ENCODE assay signal across 2 cellular contexts in genomic region chr14:51210594-51210993, GRCh38.
TF ChIP-seq lines count a peak whose summit lies in the region.

No MANE protein-coding gene starts in this region.

TF ChIP-seq in IMR-90, 13 proteins besides CTCF, POLR2A, EP300 and RAD21:
- no peak for TF ChIP-seq RFX5 (IDR thresholded peaks at IDR 0.05; ENCODE audit: low read depth, low read length)
- TF ChIP-seq FOS (IDR thresholded peaks at IDR 0.05; ENCODE audit: low read depth, low read length), result no peak
- no peak for TF ChIP-seq MXI1 (IDR thresholded peaks at IDR 0.05; ENCODE audit: borderline replicate concordance, low read depth, low read length)
- no peak for TF ChIP-seq CHD1 (IDR thresholded peaks at IDR 0.05; ENCODE audit: low read depth, low read length)
- TF ChIP-seq SMC3 (IDR thresholded peaks at IDR 0.05; ENCODE audit: low read depth, low read length), result no peak
- no peak for TF ChIP-seq MAZ (IDR thresholded peaks at IDR 0.05; ENCODE audit: borderline replicate concordance, low read depth, low read length)
- no peak for TF ChIP-seq USF2 (IDR thresholded peaks at IDR 0.05; ENCODE audit: low read depth, low read length)
- TF ChIP-seq MAFK (IDR thresholded peaks at IDR 0.05; ENCODE audit: low read depth, low read length), result no peak
- TF ChIP-seq NFE2L2 (IDR thresholded peaks at IDR 0.05; ENCODE audit: low read depth, low read length), result no peak
- no peak for TF ChIP-seq BHLHE40 (IDR thresholded peaks at IDR 0.05; ENCODE audit: low read depth, low read length)
- no peak for TF ChIP-seq ELK1 (IDR thresholded peaks at IDR 0.05; ENCODE audit: borderline replicate concordance, low read depth, low read length)
- no peak for TF ChIP-seq CEBPB (IDR thresholded peaks at IDR 0.05; ENCODE audit: low read depth, low read length)
- TF ChIP-seq RCOR1 (IDR thresholded peaks at IDR 0.05; ENCODE audit: insufficient replicate concordance, low read length), result no peak

TF ChIP-seq in GM12878, 131 proteins besides CTCF, POLR2A, EP300 and RAD21:
- no peak for TF ChIP-seq NBN (IDR thresholded peaks at IDR 0.05)
- TF ChIP-seq ZBTB33 (IDR thresholded peaks at IDR 0.05), result no peak
- no peak for TF ChIP-seq NFXL1 (IDR thresholded peaks at IDR 0.05; ENCODE audit: borderline replicate concordance)
- TF ChIP-seq SP1 (IDR thresholded peaks at IDR 0.05; ENCODE audit: low read depth, low read length), result no peak
- no peak for TF ChIP-seq MEF2A (IDR thresholded peaks at IDR 0.05; ENCODE audit: insufficient read depth, low read depth, low read length)
- no peak for TF ChIP-seq MLLT1 (IDR thresholded peaks at IDR 0.05)
- no peak for TF ChIP-seq CUX1 (IDR thresholded peaks at IDR 0.05; ENCODE audit: insufficient replicate concordance, low read depth, low read length)
- TF ChIP-seq BCL3 (IDR thresholded peaks at IDR 0.05; ENCODE audit: borderline replicate concordance, insufficient read depth, low read depth, low read length, poor library complexity, severe bottlenecking), result no peak
- no peak for TF ChIP-seq TCF3 (IDR thresholded peaks at IDR 0.05; ENCODE audit: borderline replicate concordance, insufficient read depth, low read depth, low read length)
- no peak for TF ChIP-seq NRF1 (conservative IDR thresholded peaks at IDR 0.05; ENCODE audit: low read depth, low read length)
- TF ChIP-seq SMARCA5 (IDR thresholded peaks at IDR 0.05), result no peak
- no peak for TF ChIP-seq TBL1XR1 (IDR thresholded peaks at IDR 0.05; ENCODE audit: low read depth, low read length)
- no peak for TF ChIP-seq JUND (IDR thresholded peaks at IDR 0.05; ENCODE audit: low read depth, low read length)
- no peak for TF ChIP-seq BHLHE40 (IDR thresholded peaks at IDR 0.05; ENCODE audit: borderline replicate concordance in 1 of 2, low read depth in 2 of 2, low read length in 1 of 2)
TF ChIP-seq in GM12878: peak in this region for 0.
